Comparison of ENCODE assay signal across 10 cellular contexts in genomic region chr3:101685050-101685400, GRCh38. TPM values are rescaled to one million over a fixed set of nuclear protein-coding genes. Genes with fewer than 3 reads are reported as not detected.
DNase-seq lines count a peak whose midpoint lies in the region; ATAC-seq, FAIRE-seq and TF ChIP-seq lines count a peak whose summit lies in the region.
"Had no signal": no experiment of that assay in that cellular context is flagged by ENCODE, and none has a peak within 500 bp of the region (broad histone marks: within the 10 kb centered on the region; RNA-seq: fewer than 3 reads in every experiment).

No MANE protein-coding gene starts in this region.

- H3K4me3 ChIP-seq in GM12878: peak overlapping the region; percentile 76
- peak overlapping the region; percentile 81 for H3K4me3 ChIP-seq in lower lobe of right lung

- no peaks in the 10 kb centered on the region for H3K9me3 ChIP-seq in GM12878 (replicated peaks; ENCODE audit: control insufficient read depth, insufficient read depth, low read length)
- H3K9me3 ChIP-seq in lower lobe of right lung: no peaks in the 10 kb centered on the region

- ATAC-seq in GM12878: no peak
- ATAC-seq in lower lobe of right lung: no peak

- SMC1A ChIA-PET in GM12878 (lab: Charles Lee; ENCODE audit: uncharacterized antibody, unreplicated experiment): interaction anchor here (0.8 to 3.4 kb wide), 6 partner anchors 10 to 118 kb away, joined by 3 to 11 read pairs (median 6); partner anchors contain the start of gene CEP97

- H3K36me3 ChIP-seq in GM12878 (ENCODE audit: control insufficient read depth in 2 of 2, insufficient read depth in 2 of 2, low read length in 1 of 2) (peaks cover 8 to 29% of the 10 kb centered on the region in 2 experiments), lower lobe of right lung (peaks cover 54% of the 10 kb centered on the region)

- H3K27me3 Mint-ChIP-seq in activated naive CD4-positive, alpha-beta T cell treated with anti-CD3 and anti-CD28 coated beads, Interleukin-2, amount 10 ng/mL, durations not matched to agents 7 days and 5 days: no peaks in the 10 kb centered on the region
- H3K27me3 Mint-ChIP-seq in type B pancreatic cell: no peaks in the 10 kb centered on the region

- FAIRE-seq in GM12878 (lab: Jason Lieb, UNC): no peak
- FAIRE-seq: small intestine had no signal

- peaks cover 33% of the 10 kb centered on the region for H3K4me1 Mint-ChIP-seq in activated naive CD4-positive, alpha-beta T cell treated with anti-CD3 and anti-CD28 coated beads, Interleukin-2, amount 10 ng/mL, durations not matched to agents 7 days and 5 days
- peaks cover 14% of the 10 kb centered on the region for H3K4me1 Mint-ChIP-seq in type B pancreatic cell (ENCODE audit: unreplicated experiment)

- H4K20me1 ChIP-seq in GM12878 (ENCODE audit: control insufficient read depth, insufficient read depth): no peaks in the 10 kb centered on the region; the same call in 1 of the 2 replicates

- BruUV-seq in GM12878 (replicated peaks; lab: Mats Ljungman, UMichigan): no TSS peak

- peak overlapping the region; percentile 61 for H3K4me2 ChIP-seq in GM12878 (ENCODE audit: control insufficient read depth, insufficient read depth)

- H3K27ac ChIP-seq in GM12878 (ENCODE audit: control insufficient read depth, insufficient read depth) (peak overlapping the region; percentile 76), lower lobe of right lung (peak overlapping the region; percentile 94), substantia nigra (ENCODE audit: low read depth, low read length, poor library complexity, severe bottlenecking) (no peak overlapping the region)

- TF ChIP-seq EP300 in GM12878 (IDR thresholded peaks at IDR 0.05; ENCODE audit: borderline replicate concordance in 1 of 2, control insufficient read depth in 1 of 2, low read depth in 2 of 2, low read length in 2 of 2): no peak

- DNase-seq in activated naive CD4-positive, alpha-beta T cell treated with anti-CD3 and anti-CD28 coated beads, Interleukin-2, amount 10 ng/mL, durations not matched to agents 7 days and 5 days: no peak
- DNase-seq in activated naive CD4-positive, alpha-beta T cell treated with anti-CD3 and anti-CD28 coated beads, Interleukin-2, amount 50 U/mL, for 16 hours: no peak
- no peak for DNase-seq in GM12878 (ENCODE audit: low read depth, low spot score)
- no peak for DNase-seq in lower lobe of right lung
- DNase-seq in type B pancreatic cell (ENCODE audit: extremely low spot score, unreplicated experiment): no peak
- no peak for DNase-seq in substantia nigra (lab: John Stamatoyannopoulos, UW)
- no peak for DNase-seq in DMS53 treated with DMSO at 0.1 percent for 48 hours (lab: John Stamatoyannopoulos, UW; ENCODE audit: unreplicated experiment)
- DNase-seq in NCI-H1105 (lab: John Stamatoyannopoulos, UW): no peak
- DNase-seq: activated CD4-positive, alpha-beta T cell treated with anti-CD3 and anti-CD28 coated beads for 1 hour had no signal

- no peak overlapping the region for H2AFZ ChIP-seq in GM12878 (ENCODE audit: control insufficient read depth, low read depth, low read length)

- TF ChIP-seq CTCF in GM12878 (IDR thresholded peaks at IDR 0.05 in 2 of 3, conservative IDR thresholded peaks at IDR 0.05 in 1 of 3; ENCODE audit: control insufficient read depth in 2 of 3, extremely low read depth in 1 of 3, insufficient read depth in 1 of 3, low read depth in 3 of 3, low read length in 3 of 3) (no peak), lower lobe of right lung (IDR thresholded peaks at IDR 0.05) (no peak), type B pancreatic cell (conservative IDR thresholded peaks at IDR 0.05) (no peak)

- H3K36me3 Mint-ChIP-seq in activated naive CD4-positive, alpha-beta T cell treated with anti-CD3 and anti-CD28 coated beads, Interleukin-2, amount 10 ng/mL, durations not matched to agents 7 days and 5 days: peaks cover 44% of the 10 kb centered on the region
- H3K36me3 Mint-ChIP-seq in type B pancreatic cell: peaks cover 35% of the 10 kb centered on the region

- peak overlapping the region; percentile 97 for H3K4me3 Mint-ChIP-seq in activated naive CD4-positive, alpha-beta T cell treated with anti-CD3 and anti-CD28 coated beads, Interleukin-2, amount 10 ng/mL, durations not matched to agents 7 days and 5 days
- peak overlapping the region; percentile 99 for H3K4me3 Mint-ChIP-seq in type B pancreatic cell

- in situ Hi-C loops in GM12878 (cut with MboI): loop anchor here (5.0 kb wide), 1 partner anchor 542 kb away; no protein-coding TSS in a partner anchor

- POLR2A ChIA-PET in GM12878 (lab: Charles Lee): interaction anchor here (0.5 to 4.4 kb wide), 9 partner anchors 8 to 1841 kb away, joined by 3 to 46 read pairs (median 4); partner anchors contain the start of genes CEP97 and ZBTB11

- H3K9ac ChIP-seq in GM12878 (ENCODE audit: control insufficient read depth, insufficient read depth, low read length): peak overlapping the region; percentile 90

- TF ChIP-seq RAD21 in GM12878 (IDR thresholded peaks at IDR 0.05; ENCODE audit: insufficient read depth, low read depth, low read length): no peak

- CTCF ChIA-PET in activated naive CD4-positive, alpha-beta T cell treated with anti-CD3 and anti-CD28 coated beads, Interleukin-2, amount 10 ng/mL, durations not matched to agents 7 days and 5 days (lab: Charles Lee): interaction anchor here (1.5 to 2.1 kb wide), 3 partner anchors 8 to 23 kb away, joined by 3 to 6 read pairs (median 6); partner anchors contain the start of gene ZBTB11
- CTCF ChIA-PET in GM12878 (lab: Yijun Ruan, JAX): interaction anchor here (0.6 to 2.5 kb wide), 7 partner anchors 10 to 118 kb away, joined by 3 to 13 read pairs (median 3); partner anchors contain the start of genes CEP97 and PCNP

- H3K4me1 ChIP-seq in GM12878 (ENCODE audit: control insufficient read depth, insufficient read depth, low read length) (peaks cover 3% of the 10 kb centered on the region; the same call in 1 of the 2 replicates), lower lobe of right lung (peaks cover 54% of the 10 kb centered on the region)

- peak overlapping the region; percentile 97 for H3K27ac Mint-ChIP-seq in activated naive CD4-positive, alpha-beta T cell treated with anti-CD3 and anti-CD28 coated beads, Interleukin-2, amount 10 ng/mL, durations not matched to agents 7 days and 5 days
- peak overlapping the region; percentile 99 for H3K27ac Mint-ChIP-seq in type B pancreatic cell

- H3K9me3 Mint-ChIP-seq in activated naive CD4-positive, alpha-beta T cell treated with anti-CD3 and anti-CD28 coated beads, Interleukin-2, amount 10 ng/mL, durations not matched to agents 7 days and 5 days: no peaks in the 10 kb centered on the region
- no peaks in the 10 kb centered on the region for H3K9me3 Mint-ChIP-seq in type B pancreatic cell

- TF ChIP-seq POLR2A in GM12878 (IDR thresholded peaks at IDR 0.05; ENCODE audit: low read depth, low read length): no peak

- peaks cover 47% of the 10 kb centered on the region for H3K79me2 ChIP-seq in GM12878 (ENCODE audit: control insufficient read depth, insufficient read depth, low read length)

- intact Hi-C loops in GM12878 (cut with micrococcal nuclease; ENCODE audit: unreplicated experiment): no loop called here
- intact Hi-C loops in lower lobe of right lung (cut with DNase I): no loop called here

- H3K27me3 ChIP-seq in GM12878 (replicated peaks in 1 of 2; ENCODE audit: control insufficient read depth in 2 of 2, insufficient read depth in 2 of 2, low read length in 1 of 2) (no peaks in the 10 kb centered on the region), lower lobe of right lung (ENCODE audit: low read depth) (no peaks in the 10 kb centered on the region)

- RAD21 ChIA-PET in GM12878 (lab: Charles Lee; ENCODE audit: unreplicated experiment): interaction anchor here (0.6 to 1.6 kb wide), 6 partner anchors 65 to 155 kb away, joined by 3 to 6 read pairs (median 4); partner anchors contain the start of gene PCNP

RNA-seq across cellular contexts. Expression of gene RPL24, which starts 1.5 kb away (rescaled TPM):
- 234 and 239 TPM in 2 replicates for total RNA-seq in GM12878 (2013; cell fraction: nucleolus; rRNA removed)
- total RNA-seq in GM12878 (2014; rRNA removed): 2,238 and 2,984 TPM in 2 replicates
- 2,534 and 2,672 TPM in 2 replicates for total RNA-seq in GM12878 (2014; rRNA removed; fragmentation: Illumina TruSeq; extraction: Trizol)
- 1,732 and 1,820 TPM in 2 replicates for total RNA-seq in GM12878 (2021)
- 1,487 TPM for polyA plus RNA-seq in GM12878 (2011; ENCODE audit: low read depth)
- polyA plus RNA-seq in GM12878 (2011; rRNA removed): 2,067 and 2,200 TPM in 2 replicates
- 988 and 1,251 TPM in 2 replicates for polyA plus RNA-seq in GM12878 (2011; cell fraction: cytosol; rRNA removed)
- 683 and 939 TPM in 2 replicates for polyA plus RNA-seq in GM12878 (2011; cell fraction: nucleus; rRNA removed)
- polyA plus RNA-seq in GM12878 (2012): 2,416 and 3,110 TPM in 2 replicates
- 2,624 and 3,096 TPM in 2 replicates for polyA plus RNA-seq in GM12878 (2014; fragmentation: Illumina TruSeq; extraction: Trizol)
- 1,000 to 10,000 TPM; 1,682 to 2,114 TPM for polyA plus RNA-seq in GM12878 (2014; fragmentation: Nextera tagmentation; extraction: Ambion mirVana)
- polyA plus RNA-seq in GM12878 (2014; rRNA removed): 4,115 and 6,051 TPM in 2 replicates
- polyA plus RNA-seq in GM12878 (2016; fragmentation: Nextera tagmentation; extraction: Ambion mirVana): 100 to 1,000 TPM; 898 to 965 TPM
- 372 and 616 TPM in 2 replicates for polyA minus RNA-seq in GM12878 (2011; rRNA and poly(A)+ RNA removed)
- polyA minus RNA-seq in GM12878 (2011; cell fraction: cytosol; rRNA and poly(A)+ RNA removed): 198 and 199 TPM in 2 replicates
- 168 and 254 TPM in 2 replicates for polyA minus RNA-seq in GM12878 (2011; cell fraction: nucleus; rRNA and poly(A)+ RNA removed)
- 793 TPM for total RNA-seq in lower lobe of right lung
- total RNA-seq in type B pancreatic cell (ENCODE audit: low replicate concordance): 1,197 and 1,373 TPM in 2 replicates

RNA-seq across cellular contexts. Expression of gene ZBTB11, which starts 8.1 kb away (rescaled TPM):
- total RNA-seq in GM12878 (2013; cell fraction: nucleolus; rRNA removed): 64.9 and 66.7 TPM in 2 replicates
- total RNA-seq in GM12878 (2014; rRNA removed) (23.8 and 28.4 TPM in 2 replicates), GM12878 (2014; rRNA removed; fragmentation: Illumina TruSeq; extraction: Trizol) (25.7 and 26.4 TPM in 2 replicates), GM12878 (2021) (19.2 and 19.7 TPM in 2 replicates), lower lobe of right lung (23.5 TPM), type B pancreatic cell (ENCODE audit: low replicate concordance) (15.4 and 18.4 TPM in 2 replicates)
- 5.4 TPM for polyA plus RNA-seq in GM12878 (2011; ENCODE audit: low read depth)
- polyA plus RNA-seq in GM12878 (2011; rRNA removed) (21.4 and 31.9 TPM in 2 replicates), GM12878 (2014; fragmentation: Illumina TruSeq; extraction: Trizol) (20.5 and 25.5 TPM in 2 replicates), GM12878 (2014; fragmentation: Nextera tagmentation; extraction: Ambion mirVana) (1 to 10 TPM; 3.5 to 5.0 TPM), GM12878 (2014; rRNA removed) (14.3 and 15.0 TPM in 2 replicates), GM12878 (2016; fragmentation: Nextera tagmentation; extraction: Ambion mirVana) (10 to 100 TPM; 14.6 to 16.3 TPM)
- polyA plus RNA-seq in GM12878 (2011; cell fraction: cytosol; rRNA removed): 6.4 and 7.6 TPM in 2 replicates
- 16.2 and 20.1 TPM in 2 replicates for polyA plus RNA-seq in GM12878 (2011; cell fraction: nucleus; rRNA removed)
- 8.6 and 11.0 TPM in 2 replicates for polyA plus RNA-seq in GM12878 (2012)
- 22.4 and 28.2 TPM in 2 replicates for polyA minus RNA-seq in GM12878 (2011; rRNA and poly(A)+ RNA removed)
- 15.4 and 15.6 TPM in 2 replicates for polyA minus RNA-seq in GM12878 (2011; cell fraction: cytosol; rRNA and poly(A)+ RNA removed)
- polyA minus RNA-seq in GM12878 (2011; cell fraction: nucleus; rRNA and poly(A)+ RNA removed): 21.2 and 35.5 TPM in 2 replicates

RNA-seq across cellular contexts. Expression of gene CEP97, which starts 39.4 kb away (rescaled TPM):
- total RNA-seq in GM12878 (2013; cell fraction: nucleolus; rRNA removed): 25.0 and 28.7 TPM in 2 replicates
- 9.4 and 10.1 TPM in 2 replicates for total RNA-seq in GM12878 (2014; rRNA removed)
- 13.7 and 14.0 TPM in 2 replicates for total RNA-seq in GM12878 (2014; rRNA removed; fragmentation: Illumina TruSeq; extraction: Trizol)
- total RNA-seq in GM12878 (2021): 11.5 and 11.7 TPM in 2 replicates
- polyA plus RNA-seq in GM12878 (2011; ENCODE audit: low read depth): 2.3 TPM
- polyA plus RNA-seq in GM12878 (2011; rRNA removed): 2.7 and 5.8 TPM in 2 replicates
- polyA plus RNA-seq in GM12878 (2011; cell fraction: cytosol; rRNA removed): 1.4 and 2.1 TPM in 2 replicates
- 2.2 and 5.1 TPM in 2 replicates for polyA plus RNA-seq in GM12878 (2011; cell fraction: nucleus; rRNA removed)
- 2.9 and 3.1 TPM in 2 replicates for polyA plus RNA-seq in GM12878 (2012)
- polyA plus RNA-seq in GM12878 (2014; fragmentation: Illumina TruSeq; extraction: Trizol): 6.2 and 6.7 TPM in 2 replicates
- polyA plus RNA-seq in GM12878 (2014; fragmentation: Nextera tagmentation; extraction: Ambion mirVana): 1 to 10 TPM; 1.9 to 4.3 TPM
- 2.9 and 3.4 TPM in 2 replicates for polyA plus RNA-seq in GM12878 (2014; rRNA removed)
- 1 to 10 TPM; 5.4 to 6.5 TPM for polyA plus RNA-seq in GM12878 (2016; fragmentation: Nextera tagmentation; extraction: Ambion mirVana)
- 6.4 and 10.5 TPM in 2 replicates for polyA minus RNA-seq in GM12878 (2011; rRNA and poly(A)+ RNA removed)
- 3.5 and 3.8 TPM in 2 replicates for polyA minus RNA-seq in GM12878 (2011; cell fraction: cytosol; rRNA and poly(A)+ RNA removed)
- polyA minus RNA-seq in GM12878 (2011; cell fraction: nucleus; rRNA and poly(A)+ RNA removed): 4.2 and 4.8 TPM in 2 replicates
- 8.0 TPM for total RNA-seq in lower lobe of right lung
- 11.3 and 24.2 TPM in 2 replicates for total RNA-seq in type B pancreatic cell (ENCODE audit: low replicate concordance)
